Comparison of ENCODE assay signal across 8 cellular contexts in the genomic region with DNA sequence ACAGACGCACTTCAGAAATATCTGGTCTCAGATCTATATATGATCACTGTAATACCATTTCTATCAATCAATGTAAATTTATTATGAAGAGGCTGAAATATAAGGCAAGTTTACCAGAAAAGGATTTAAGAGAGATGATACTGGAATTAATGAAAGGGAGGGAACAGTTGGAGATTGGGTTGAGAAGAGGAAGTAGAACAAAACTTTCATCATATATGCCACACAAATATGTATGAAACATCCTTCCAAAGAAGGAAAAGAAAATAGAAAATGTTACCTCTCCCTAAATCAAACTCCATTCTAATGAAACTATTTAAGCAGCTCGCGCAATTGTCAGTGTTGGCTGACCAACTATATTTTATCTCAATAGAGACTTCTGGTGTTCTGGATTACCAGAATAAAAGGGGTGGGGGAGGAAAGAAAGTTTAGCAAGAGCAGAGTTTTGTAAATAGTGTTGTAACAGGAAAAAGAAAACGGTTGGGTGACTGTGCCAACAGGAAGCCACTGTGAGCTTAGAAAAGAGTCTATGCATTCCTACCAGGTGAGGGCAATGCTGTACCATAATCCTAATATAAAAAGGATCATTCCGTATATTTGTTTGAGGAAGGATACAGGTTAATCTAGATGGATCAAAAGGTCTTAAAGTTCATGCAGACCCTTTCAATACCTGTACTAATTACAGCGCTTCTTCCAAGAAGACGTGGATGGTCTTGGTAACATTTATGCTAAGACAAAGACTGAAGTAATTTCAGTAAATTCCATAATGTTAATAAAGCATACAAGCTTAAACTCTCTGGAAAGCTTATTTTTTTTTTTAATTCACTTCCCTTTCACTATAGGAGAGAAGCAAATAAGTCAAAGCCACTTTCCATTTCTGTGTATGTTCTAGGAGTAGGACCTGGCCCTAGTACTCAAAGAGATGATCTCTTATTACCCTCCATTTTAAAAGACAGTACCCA. TPM values are rescaled to one million over a fixed set of nuclear protein-coding genes. Genes with fewer than 3 reads are reported as not detected.
A peak's percentile ranks its signal among the peaks of the same experiment; 100 is the strongest.
DNase-seq lines count a peak whose midpoint lies in the region; ATAC-seq and TF ChIP-seq lines count a peak whose summit lies in the region.

No MANE protein-coding gene starts in this region.

- TF ChIP-seq CTCF in Loucy (conservative IDR thresholded peaks at IDR 0.05; ENCODE audit: low read length), result peak; percentile 80
- TF ChIP-seq CTCF in fibroblast of lung (conservative IDR thresholded peaks at IDR 0.05 in 1 of 2, IDR thresholded peaks at IDR 0.05 in 1 of 2; ENCODE audit: low read depth in 1 of 2, low read length in 2 of 2), result peak; percentile 33 to 62

- H3K9ac ChIP-seq in Loucy (ENCODE audit: low read depth, low read length, poor library complexity, severe bottlenecking) (peak overlapping the region; percentile 62), fibroblast of lung (ENCODE audit: insufficient read depth, low read length) (no peak overlapping the region), neuronal stem cell (ENCODE audit: low read depth, low read length, poor library complexity) (no peak overlapping the region)

- no peak overlapping the region for H2BK15ac ChIP-seq in neuronal stem cell (ENCODE audit: low read length)

- H3F3A ChIP-seq in Loucy (ENCODE audit: low read depth), result no peaks in the 10 kb centered on the region

- no peaks in the 10 kb centered on the region for H3K79me1 ChIP-seq in neuronal stem cell (ENCODE audit: low read depth, low read length)

- H3K4me1 ChIP-seq in Loucy (ENCODE audit: insufficient read depth, low read length, poor library complexity, severe bottlenecking) (peaks cover 26% of the 10 kb centered on the region), fibroblast of lung (ENCODE audit: control insufficient read depth, extremely low read depth, insufficient read depth, low read length) (no peaks in the 10 kb centered on the region), neuronal stem cell (ENCODE audit: control insufficient read depth in 2 of 2, insufficient read depth in 1 of 2, low read depth in 1 of 2, low read length in 2 of 2) (no peaks in the 10 kb centered on the region)

- 0 out of 2 replicates have a peak, but pooled peaks cover under 1% of the 10 kb centered on the region for H3K79me2 ChIP-seq in Loucy (ENCODE audit: insufficient read depth, low read length)
- H3K79me2 ChIP-seq in fibroblast of lung (ENCODE audit: control insufficient read depth, insufficient read depth, low read length), result no peaks in the 10 kb centered on the region

- H3K4me3 ChIP-seq in Loucy (ENCODE audit: low read length, poor library complexity, severe bottlenecking) (peak overlapping the region; percentile 49), fibroblast of lung (replicated peaks in 1 of 4; ENCODE audit: control extremely low read depth in 1 of 4, insufficient read depth in 1 of 4, low read depth in 3 of 4, low read length in 4 of 4) (no peak overlapping the region), neuronal stem cell (ENCODE audit: low read length in 2 of 2) (no peak overlapping the region)

- no peaks in the 10 kb centered on the region for H4K20me1 ChIP-seq in Loucy (ENCODE audit: insufficient read depth, low read length, poor library complexity, severe bottlenecking)
- H4K20me1 ChIP-seq in fibroblast of lung (ENCODE audit: control insufficient read depth, extremely low read depth, insufficient read depth, low read length), result no peaks in the 10 kb centered on the region

- H3K27ac ChIP-seq in fibroblast of lung (ENCODE audit: insufficient read depth, low read length) (no peak overlapping the region), neuronal stem cell (replicated peaks; ENCODE audit: low read length) (no peak overlapping the region)

- H3K14ac ChIP-seq in neuronal stem cell (ENCODE audit: low read length), result no peak overlapping the region

- no peak overlapping the region for H2BK120ac ChIP-seq in neuronal stem cell (ENCODE audit: low read depth, low read length)

- peaks cover 13% of the 10 kb centered on the region for H3K4me1 Mint-ChIP-seq in T-helper 17 cell

- H2BK12ac ChIP-seq in neuronal stem cell (ENCODE audit: low read length), result no peak overlapping the region

- H3K9me2 ChIP-seq in Loucy (replicated peaks; ENCODE audit: low read depth, low read length), result no peaks in the 10 kb centered on the region

- DNase-seq in NCI-H1092 treated with DMSO at 0.1 percent for 48 hours (lab: John Stamatoyannopoulos, UW), result peak; percentile 14
- no peak for DNase-seq in NCI-H1092 (lab: John Stamatoyannopoulos, UW)
- DNase-seq in T-helper 17 cell, result no peak
- DNase-seq in fibroblast of lung (ENCODE audit: low read depth in 2 of 2), result peak; percentile 46 to 85
- peak; percentile 27 for DNase-seq in neuronal stem cell (ENCODE audit: low spot score)
- no peak for DNase-seq in stimulated activated CD4-positive, alpha-beta T cell treated with anti-CD3 and anti-CD28 coated beads, Interleukin-4, amount 100 ng/mL, for 1 hour
- DNase-seq in middle frontal gyrus (ENCODE audit: extremely low spot score, low spot score), result no peak

- no CpG with 5 or more reads among the region's 7 CpGs for WGBS in neuronal stem cell (ENCODE audit: extremely low coverage in 2 of 2, insufficient read length in 2 of 2, insufficient replicate concordance in 1 of 2), 2 donors

- no peak overlapping the region for H2AK5ac ChIP-seq in neuronal stem cell (ENCODE audit: low read depth, low read length)

- H3K36me3 ChIP-seq in Loucy (ENCODE audit: insufficient read depth, low read length) (peaks cover 36% of the 10 kb centered on the region), fibroblast of lung (ENCODE audit: control insufficient read depth, insufficient read depth, low read length) (peaks cover 2% of the 10 kb centered on the region), neuronal stem cell (replicated peaks in 1 of 2; ENCODE audit: control insufficient read depth in 2 of 2, insufficient read depth in 2 of 2, low read length in 2 of 2) (peaks cover 0 to 5% of the 10 kb centered on the region in 2 donors)

- peaks cover 10% of the 10 kb centered on the region for H3K36me3 Mint-ChIP-seq in T-helper 17 cell (ENCODE audit: low read depth)

- H3K27me3 ChIP-seq in Loucy (ENCODE audit: insufficient read depth, low read length, poor library complexity, severe bottlenecking) (peaks cover 6% of the 10 kb centered on the region), fibroblast of lung (ENCODE audit: control insufficient read depth, insufficient read depth, low read length) (no peaks in the 10 kb centered on the region), neuronal stem cell (ENCODE audit: control insufficient read depth in 3 of 3, insufficient read depth in 3 of 3, low read depth in 1 of 3, low read length in 3 of 3) (peaks cover 0 to 3% (median 0%) of the 10 kb centered on the region in 3 experiments)

- no peak overlapping the region for H3K4me3 Mint-ChIP-seq in T-helper 17 cell

- H2BK5ac ChIP-seq in neuronal stem cell (ENCODE audit: low read length), result no peak overlapping the region

- H3K18ac ChIP-seq in neuronal stem cell (ENCODE audit: low read length), result no peak overlapping the region

- H4K91ac ChIP-seq in neuronal stem cell (ENCODE audit: low read depth, low read length, poor library complexity), result no peak overlapping the region

- H3K23ac ChIP-seq in neuronal stem cell (ENCODE audit: low read depth, low read length, poor library complexity), result no peak overlapping the region

- H3K9me3 ChIP-seq in Loucy (ENCODE audit: insufficient read depth, low read depth, low read length) (peaks cover 16% of the 10 kb centered on the region), T-helper 17 cell (ENCODE audit: control insufficient read depth, low read length, poor library complexity, severe bottlenecking) (no peaks in the 10 kb centered on the region), fibroblast of lung (ENCODE audit: control insufficient read depth, insufficient read depth, low read depth, low read length) (no peaks in the 10 kb centered on the region), neuronal stem cell (replicated peaks in 1 of 2; ENCODE audit: control insufficient read depth in 2 of 2, insufficient read depth in 1 of 2, low read depth in 1 of 2, low read length in 2 of 2) (peaks cover 4 to 23% of the 10 kb centered on the region in 2 donors)

- H3K4me2 ChIP-seq in Loucy (ENCODE audit: low read depth, low read length, poor library complexity, severe bottlenecking) (peak overlapping the region; percentile 66), fibroblast of lung (ENCODE audit: extremely low read depth, insufficient read depth, low read length) (no peak overlapping the region), neuronal stem cell (ENCODE audit: insufficient read depth, low read length, poor library complexity, severe bottlenecking) (no peak overlapping the region)

- H4K8ac ChIP-seq in neuronal stem cell (ENCODE audit: low read depth, low read length), result no peak overlapping the region

- H3K27ac Mint-ChIP-seq in T-helper 17 cell, result peak overlapping the region; percentile 19

- H3K27me3 Mint-ChIP-seq in T-helper 17 cell, result no peaks in the 10 kb centered on the region

- no peak overlapping the region for H3K4ac ChIP-seq in neuronal stem cell (ENCODE audit: low read length)

- H2AFZ ChIP-seq in Loucy (ENCODE audit: low read length), result peak overlapping the region; percentile 52; the same call in 1 of the 2 replicates
- H2AFZ ChIP-seq in fibroblast of lung (ENCODE audit: low read length), result no peak overlapping the region
- peak overlapping the region; percentile 75 for H2AFZ ChIP-seq in neuronal stem cell (ENCODE audit: low read length)

- peak; percentile 33 for ATAC-seq in T-helper 17 cell

RNA-seq across cellular contexts. Expression of a gene that starts 14.5 kb away (rescaled TPM):
- total RNA-seq in T-helper 17 cell (10 to 100 TPM; 20.7 to 24.0 TPM), fibroblast of lung (5.8 and 6.7 TPM in 2 replicates)
- polyA plus RNA-seq in fibroblast of lung, result 30.5 and 30.7 TPM in 2 replicates
- 40.9 and 42.8 TPM in 2 replicates for polyA plus RNA-seq in fibroblast of lung (2012)
- polyA minus RNA-seq in fibroblast of lung (ENCODE audit: low replicate concordance), result 0.67 and 1.0 TPM in 2 replicates
- polyA plus RNA-seq in neuronal stem cell (2013, experiment 1 of 2), result 19.7 TPM
- polyA plus RNA-seq in neuronal stem cell (2013, experiment 2 of 2), result 21.1 TPM

RNA-seq across cellular contexts. Expression of a gene that starts 24.7 kb away (rescaled TPM):
- total RNA-seq in T-helper 17 cell, result 10 to 100 TPM; 44.4 to 47.5 TPM
- total RNA-seq in fibroblast of lung, result 48.8 and 69.2 TPM in 2 replicates
- 128 and 140 TPM in 2 replicates for polyA plus RNA-seq in fibroblast of lung
- 99.9 and 114 TPM in 2 replicates for polyA plus RNA-seq in fibroblast of lung (2012)
- 18.7 and 45.1 TPM in 2 replicates for polyA minus RNA-seq in fibroblast of lung (ENCODE audit: low replicate concordance)
- polyA plus RNA-seq in neuronal stem cell (2013, experiment 1 of 2), result 48.3 TPM
- 52.4 TPM for polyA plus RNA-seq in neuronal stem cell (2013, experiment 2 of 2)

RNA-seq across cellular contexts. Expression of a gene that starts 43.9 kb away (rescaled TPM):
- total RNA-seq in T-helper 17 cell, result 1 to 10 TPM; 1.5 to 2.4 TPM
- total RNA-seq in fibroblast of lung, result 7.4 and 11.1 TPM in 2 replicates
- 3.2 and 4.5 TPM in 2 replicates for polyA plus RNA-seq in fibroblast of lung
- polyA plus RNA-seq in fibroblast of lung (2012), result 1.1 and 2.4 TPM in 2 replicates
- polyA minus RNA-seq in fibroblast of lung (ENCODE audit: low replicate concordance), result 1.3 and 3.9 TPM in 2 replicates
- 0.50 TPM for polyA plus RNA-seq in neuronal stem cell (2013, experiment 1 of 2)
- 0.39 TPM for polyA plus RNA-seq in neuronal stem cell (2013, experiment 2 of 2)

Comparison
In these comparisons a context has a peak if more than half of its experiments do, and no peak if none do; other contexts are left out.
1. DNase-seq: peak in NCI-H1092 treated with DMSO at 0.1 percent for 48 hours (single experiment), fibroblast of lung (2 of 2) and neuronal stem cell (single experiment); none in NCI-H1092 (single experiment), T-helper 17 cell (0 of 3), stimulated activated CD4-positive, alpha-beta T cell treated with anti-CD3 and anti-CD28 coated beads, Interleukin-4, amount 100 ng/mL, for 1 hour (single experiment) and middle frontal gyrus (single experiment).